38 cellular contexts compared by ENCODE assay signal in the genomic region with DNA sequence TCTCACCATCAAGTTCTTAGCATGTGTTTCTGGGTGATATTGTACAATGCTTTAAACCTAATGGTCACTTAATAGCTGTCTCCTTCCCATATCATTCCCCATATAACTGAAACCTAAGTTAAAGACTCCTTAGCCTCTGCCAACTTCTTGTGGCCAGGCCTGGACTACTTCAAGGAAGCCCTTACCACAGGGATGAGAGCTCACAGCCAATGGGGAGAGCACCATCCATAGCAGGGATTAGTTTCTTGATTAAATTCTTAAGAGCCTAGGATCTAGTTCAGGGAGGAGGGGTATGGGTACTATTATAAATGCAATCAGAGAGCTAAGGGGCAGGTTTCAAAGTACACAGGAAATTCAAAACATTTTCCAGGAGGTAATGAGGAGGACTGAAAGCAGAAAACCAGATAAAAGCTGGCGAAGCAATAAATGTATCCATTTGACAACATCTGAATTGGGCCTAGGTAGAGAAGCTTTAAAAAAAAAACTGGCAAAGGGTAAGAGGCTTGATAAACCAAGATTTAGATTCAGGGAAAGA. TPM values are rescaled to one million over a fixed set of nuclear protein-coding genes. Genes with fewer than 3 reads are reported as not detected.
"Had no signal": no experiment of that assay in that cellular context is flagged by ENCODE, and none has a peak within 500 bp of the region (broad histone marks: within the 10 kb centered on the region; RNA-seq: fewer than 3 reads in every experiment).

No MANE protein-coding gene starts in this region.

- FAIRE-seq: astrocyte, TTC549 had no signal

- H3K4me1 ChIP-seq: adrenal gland, body of pancreas, breast epithelium had no signal

- H3K27me3 ChIP-seq: adrenal gland, body of pancreas, brain microvascular endothelial cell, breast epithelium had no signal

- ATAC-seq: activated CD8-positive, alpha-beta T cell treated with anti-CD3 and anti-CD28 coated beads for 36 hours; activated naive CD4-positive, alpha-beta T cell treated with anti-CD3 and anti-CD28 coated beads, Interleukin-2, amount 50 U/mL, for 72 hours; activated T-cell treated with anti-CD3 and anti-CD28 coated beads, Interleukin-2, amount 50 U/mL, for 4 hours; activated T-cell treated with anti-CD3 and anti-CD28 coated beads, Interleukin-2, amount 50 U/mL, for 72 hours; activated T-helper 17 cell treated with anti-CD3 and anti-CD28 coated beads, Interleukin-2, amount 50 U/mL, for 72 hours; body of pancreas had no signal

- H3K9me3 ChIP-seq: adrenal gland, body of pancreas, breast epithelium had no signal

- H3K27ac ChIP-seq: adrenal gland, body of pancreas, brain microvascular endothelial cell, breast epithelium, VCaP had no signal

- DNase-seq: activated B cell treated with CpG ODN at 0.5 μM for 24 hours; activated CD4-positive, alpha-beta memory T cell treated with anti-CD3 and anti-CD28 coated beads for 36 hours; activated CD4-positive, alpha-beta T cell treated with anti-CD3 and anti-CD28 coated beads for 4 hours; activated CD4-positive, alpha-beta T cell treated with anti-CD3 and anti-CD28 coated beads, Interleukin-2, amount 10 ng/mL, durations not matched to agents 24 days and 14 days; activated CD4-positive, alpha-beta T cell treated with anti-CD3 and anti-CD28 coated beads, Interleukin-2, amount 50 U/mL, for 1 hour; activated CD4-positive, alpha-beta T cell treated with anti-CD3 and anti-CD28 coated beads, Interleukin-2, amount 50 U/mL, for 4 hours; activated CD4-positive, CD25-positive, alpha-beta regulatory T cell treated with anti-CD3 and anti-CD28 coated beads, Interleukin-2, amount 50 U/mL, for 72 hours; activated CD8-positive, alpha-beta memory T cell treated with anti-CD3 and anti-CD28 coated beads, Interleukin-2, amount 50 U/mL, for 4 hours; activated CD8-positive, alpha-beta T cell treated with anti-CD3 and anti-CD28 coated beads for 36 hours; activated effector memory CD4-positive, alpha-beta T cell treated with anti-CD3 and anti-CD28 coated beads, Interleukin-2, amount 50 U/mL, for 16 hours; activated gamma-delta T cell treated with Interleukin-2 at 50 U/mL for 16 hours; activated naive CD4-positive, alpha-beta T cell; activated naive CD4-positive, alpha-beta T cell treated with anti-CD3 and anti-CD28 coated beads for 36 hours; activated naive CD4-positive, alpha-beta T cell treated with anti-CD3 and anti-CD28 coated beads, Interleukin-2, amount 50 U/mL, for 16 hours; activated naive CD8-positive, alpha-beta T cell treated with anti-CD3 and anti-CD28 coated beads for 36 hours; activated T-cell treated with anti-CD3 and anti-CD28 coated beads for 4 hours; activated T-cell treated with anti-CD3 and anti-CD28 coated beads, Interleukin-2, amount 50 U/mL, for 1 hour; activated T-cell treated with anti-CD3 and anti-CD28 coated beads, Interleukin-2, amount 50 U/mL, for 4 hours; activated T-cell treated with anti-CD3 and anti-CD28 coated beads, Interleukin-2, amount 50 U/mL, for 72 hours; adrenal gland; amygdala; anterior cingulate cortex; body of pancreas; brain microvascular endothelial cell; cerebellar nuclear complex; T-helper 1 cell; T-helper 2 cell; T-helper 9 cell had no signal

- H3K4me3 ChIP-seq: adrenal gland, body of pancreas, breast epithelium had no signal

- H3K36me3 ChIP-seq: adrenal gland, brain microvascular endothelial cell, breast epithelium had no signal

RNA-seq across cellular contexts. Expression of a gene that starts 34.8 kb away (rescaled TPM):
- total RNA-seq: activated B cell treated with CpG ODN at 0.5 μM for 24 hours; activated CD4-positive, alpha-beta T cell treated with anti-CD3 and anti-CD28 coated beads, Interleukin-2, amount 10 ng/mL, durations not matched to agents 24 days and 14 days; activated CD8-positive, alpha-beta memory T cell treated with anti-CD3 and anti-CD28 coated beads for 36 hours; activated CD8-positive, alpha-beta T cell treated with anti-CD3 and anti-CD28 coated beads for 36 hours; activated naive CD4-positive, alpha-beta T cell treated with anti-CD3 and anti-CD28 coated beads for 36 hours; activated naive CD8-positive, alpha-beta T cell treated with anti-CD3 and anti-CD28 coated beads for 36 hours; activated T-helper 1 cell treated with anti-CD3 and anti-CD28 coated beads, Interleukin-12 subunit alpha, Interleukin-12 subunit beta, Interleukin-2, Interleukin-4 antibody, amounts not matched to agents 30 ng/mL and 10 ng/mL and 1 ng/mL, durations not matched to agents 14 hours and 24 hours and 36 hours; astrocyte; cardiac septum; chondrocyte had no signal

RNA-seq across cellular contexts. Expression of a gene that starts 54.2 kb away (rescaled TPM):
- total RNA-seq: activated B cell treated with CpG ODN at 0.5 μM for 24 hours; activated CD4-positive, alpha-beta memory T cell treated with anti-CD3 and anti-CD28 coated beads for 36 hours; activated CD4-positive, alpha-beta T cell treated with anti-CD3 and anti-CD28 coated beads, Interleukin-2, amount 10 ng/mL, durations not matched to agents 24 days and 14 days; activated CD8-positive, alpha-beta memory T cell treated with anti-CD3 and anti-CD28 coated beads for 36 hours; activated CD8-positive, alpha-beta T cell treated with anti-CD3 and anti-CD28 coated beads for 36 hours; activated naive CD4-positive, alpha-beta T cell treated with anti-CD3 and anti-CD28 coated beads for 36 hours; activated naive CD4-positive, alpha-beta T cell treated with anti-CD3 and anti-CD28 coated beads, Interleukin-2, amount 50 U/mL, for 72 hours; activated naive CD8-positive, alpha-beta T cell treated with anti-CD3 and anti-CD28 coated beads for 36 hours; activated T-cell treated with anti-CD3 and anti-CD28 coated beads, Interleukin-2, amount 50 U/mL, for 4 hours; activated T-cell treated with anti-CD3 and anti-CD28 coated beads, Interleukin-2, amount 50 U/mL, for 72 hours; activated T-helper 1 cell treated with anti-CD3 and anti-CD28 coated beads, Interleukin-12 subunit alpha, Interleukin-12 subunit beta, Interleukin-2, Interleukin-4 antibody, amounts not matched to agents 30 ng/mL and 10 ng/mL and 1 ng/mL, durations not matched to agents 14 hours and 24 hours and 36 hours; activated T-helper 17 cell treated with anti-CD3 and anti-CD28 coated beads, Interleukin-2, amount 50 U/mL, for 72 hours; body of pancreas; cardiac septum; chondrocyte had no signal
